Comparison of ENCODE assay signal across 9 cellular contexts in genomic region chr16:46629331-46629843, GRCh38. TPM values are rescaled to one million over a fixed set of nuclear protein-coding genes. Genes with fewer than 3 reads are reported as not detected.
DNase-seq lines count a peak whose midpoint lies in the region; ATAC-seq and TF ChIP-seq lines count a peak whose summit lies in the region.
"Had no signal": no experiment of that assay in that cellular context is flagged by ENCODE, and none has a peak within 500 bp of the region (broad histone marks: within the 10 kb centered on the region; RNA-seq: fewer than 3 reads in every experiment).

No MANE protein-coding gene starts in this region.

- H4K91ac ChIP-seq in H9 (ENCODE audit: insufficient read length, low read depth, low read length): no peak overlapping the region

- no peak overlapping the region for H2BK20ac ChIP-seq in H9 (ENCODE audit: low read depth, low read length, poor library complexity, severe bottlenecking)

- H2BK5ac ChIP-seq in H9 (ENCODE audit: insufficient read length, low read length): no peak overlapping the region

- no peak overlapping the region for H2BK120ac ChIP-seq in H9 (ENCODE audit: low read depth, low read length, poor library complexity, severe bottlenecking)

- no peak overlapping the region for H2BK15ac ChIP-seq in H9 (ENCODE audit: low read depth, low read length)

- no peak overlapping the region for H3K4me3 Mint-ChIP-seq in H9
- H3K4me3 Mint-ChIP-seq: central memory CD8-positive, alpha-beta T cell had no signal

- no peak overlapping the region for H4K8ac ChIP-seq in H9 (replicated peaks; ENCODE audit: insufficient read length, low read depth, low read length)

- H3K18ac ChIP-seq in H9 (ENCODE audit: insufficient read length, low read depth, low read length): no peak overlapping the region

- no peaks in the 10 kb centered on the region for H3K27me3 ChIP-seq in H9 (ENCODE audit: insufficient read depth, low read length)

- H3K27me3 Mint-ChIP-seq in H9 (ENCODE audit: low read depth): peaks cover 1% of the 10 kb centered on the region; the same call in 1 of the 2 replicates
- H3K27me3 Mint-ChIP-seq: central memory CD8-positive, alpha-beta T cell had no signal

- H3K23ac ChIP-seq in H9 (ENCODE audit: insufficient read length, low read depth, low read length): no peak overlapping the region

- WGBS in H9 (ENCODE audit: extremely low coverage, insufficient read length, low lambda C conversion rate): no CpG with 5 or more reads among the region's 6 CpGs

- H2BK12ac ChIP-seq in H9 (ENCODE audit: insufficient read length, low read depth, low read length): no peak overlapping the region

- ATAC-seq in SK-N-SH treated with all-trans-retinoic acid at 6 μM for 48 hours (peak; percentile 82), HG02938 (IDR thresholded peaks at IDR 0.05; ENCODE audit: unreplicated experiment) (no peak)
- ATAC-seq in activated naive CD4-positive, alpha-beta T cell treated with anti-CD3 and anti-CD28 coated beads, Interleukin-2, amount 50 U/mL, for 72 hours: no peak

- H3K79me1 ChIP-seq in H9 (ENCODE audit: insufficient read depth, low read depth, low read length, poor library complexity, severe bottlenecking): no peaks in the 10 kb centered on the region

- no peaks in the 10 kb centered on the region for H3K79me2 ChIP-seq in H9 (ENCODE audit: insufficient read depth, low read length)

- H3K9me3 Mint-ChIP-seq in H9: no peaks in the 10 kb centered on the region
- H3K9me3 Mint-ChIP-seq in activated naive CD4-positive, alpha-beta T cell treated with anti-CD3 and anti-CD28 coated beads, Interleukin-2, amount 50 U/mL, for 72 hours: no peaks in the 10 kb centered on the region
- H3K9me3 Mint-ChIP-seq: central memory CD8-positive, alpha-beta T cell had no signal

- no peaks in the 10 kb centered on the region for H3K9me3 ChIP-seq in H9 (ENCODE audit: control insufficient read depth, low read depth, low read length)

- no peak overlapping the region for H3K4me2 ChIP-seq in H9 (ENCODE audit: insufficient read depth, insufficient read length, low read length)

- no peak overlapping the region for H3T11ph ChIP-seq in H9 (ENCODE audit: low read length)

- no peaks in the 10 kb centered on the region for H3K23me2 ChIP-seq in H9 (ENCODE audit: insufficient read length, low read depth, low read length, poor library complexity, severe bottlenecking)

- no peak overlapping the region for H3K56ac ChIP-seq in H9 (ENCODE audit: insufficient read length, low read depth, low read length)

- peaks cover 19 to 21% of the 10 kb centered on the region in 2 experiments for H3K4me1 Mint-ChIP-seq in H9
- H3K4me1 Mint-ChIP-seq: central memory CD8-positive, alpha-beta T cell had no signal

- TF ChIP-seq CTCF in H9 (conservative IDR thresholded peaks at IDR 0.05): peak; percentile 61

- H3K27ac Mint-ChIP-seq in H9: peak overlapping the region in 2 of 3 experiments; percentile 73 to 77; a peak in 3 of 7 replicates
- no peak overlapping the region for H3K27ac Mint-ChIP-seq in activated naive CD4-positive, alpha-beta T cell treated with anti-CD3 and anti-CD28 coated beads, Interleukin-2, amount 50 U/mL, for 72 hours

- no peak overlapping the region for H3K27ac ChIP-seq in H9 (ENCODE audit: insufficient read length, low read depth, low read length)

- H3K9ac ChIP-seq in H9 (ENCODE audit: extremely low read depth, insufficient read length, low read length): no peak overlapping the region

- no peak overlapping the region for H2AK5ac ChIP-seq in H9 (ENCODE audit: insufficient read length, low read length)

- no peaks in the 10 kb centered on the region for H3K36me3 Mint-ChIP-seq in H9 (ENCODE audit: insufficient read depth in 1 of 3, low read depth in 3 of 3)
- no peaks in the 10 kb centered on the region for H3K36me3 Mint-ChIP-seq in activated naive CD4-positive, alpha-beta T cell treated with anti-CD3 and anti-CD28 coated beads, Interleukin-2, amount 50 U/mL, for 72 hours

- in situ Hi-C loops in ACHN (cut with HindIII; ENCODE audit: low pct_ligation_motif_present, low pct_unique_long_range_greater_than_20kb, low sequenced_read_pairs): no loop called here

- peak overlapping the region; percentile 18; the same call in 1 of the 2 replicates for H3K14ac ChIP-seq in H9 (ENCODE audit: insufficient read depth, low read length)

- no peak overlapping the region for H3K4ac ChIP-seq in H9 (ENCODE audit: low read depth, low read length)

- no peaks in the 10 kb centered on the region for H3K4me1 ChIP-seq in H9 (ENCODE audit: insufficient read depth, low read length)

- DNase-seq in ACHN (peak; percentile 80), H9 (peak; percentile 63), glomerular visceral epithelial cell (ENCODE audit: extremely low spot score) (peak; percentile 9), HK-2 (ENCODE audit: unreplicated experiment) (no peak)
- DNase-seq in activated naive CD4-positive, alpha-beta T cell treated with anti-CD3 and anti-CD28 coated beads, Interleukin-2, amount 50 U/mL, for 72 hours (ENCODE audit: low spot score in 2 of 2): no peak
- no peak for DNase-seq in activated CD8-positive, alpha-beta memory T cell treated with anti-CD3 and anti-CD28 coated beads, Interleukin-2, amount 50 U/mL, for 4 hours

- H4K5ac ChIP-seq in H9 (ENCODE audit: insufficient read length, low read depth, low read length): no peak overlapping the region

- no peaks in the 10 kb centered on the region for H4K20me1 ChIP-seq in H9 (ENCODE audit: control insufficient read depth, insufficient read depth, insufficient read length)

- peak overlapping the region; percentile 19 for H2AFZ ChIP-seq in H9 (ENCODE audit: low read length)

TF ChIP-seq in SK-N-SH treated with all-trans-retinoic acid at 6 μM for 48 hours, 23 proteins besides CTCF, POLR2A, EP300 and RAD21:
- TF ChIP-seq ZNF8 (CRISPR knock-in tag; IDR thresholded peaks at IDR 0.05): no peak
- TF ChIP-seq RARB (CRISPR knock-in tag; IDR thresholded peaks at IDR 0.05): no peak
- TF ChIP-seq ZNF70 (CRISPR knock-in tag; IDR thresholded peaks at IDR 0.05): no peak
- no peak for TF ChIP-seq PPARA (CRISPR knock-in tag; IDR thresholded peaks at IDR 0.05; ENCODE audit: borderline replicate concordance)
- TF ChIP-seq ZNF565 (CRISPR knock-in tag; conservative IDR thresholded peaks at IDR 0.05; ENCODE audit: low read depth): no peak
- TF ChIP-seq ISL1 (CRISPR knock-in tag; IDR thresholded peaks at IDR 0.05): no peak
- no peak for TF ChIP-seq TCF4 (CRISPR knock-in tag; IDR thresholded peaks at IDR 0.05; ENCODE audit: borderline replicate concordance)
- no peak for TF ChIP-seq BACH2 (CRISPR knock-in tag; IDR thresholded peaks at IDR 0.05; ENCODE audit: borderline replicate concordance)
TF ChIP-seq in SK-N-SH treated with all-trans-retinoic acid at 6 μM for 48 hours: peak in this region for 0.

RNA-seq across cellular contexts. Expression of gene SHCBP1, which starts 8.2 kb away (rescaled TPM):
- total RNA-seq in H9 (2021): 16.6 and 17.2 TPM in 2 replicates
- total RNA-seq in activated naive CD4-positive, alpha-beta T cell treated with anti-CD3 and anti-CD28 coated beads, Interleukin-2, amount 50 U/mL, for 72 hours: 10 to 100 TPM; 39.8 to 41.3 TPM

RNA-seq across cellular contexts. Expression of gene VPS35, which starts 59.6 kb away (rescaled TPM):
- total RNA-seq in H9 (2021): 66.9 and 70.4 TPM in 2 replicates
- total RNA-seq in activated naive CD4-positive, alpha-beta T cell treated with anti-CD3 and anti-CD28 coated beads, Interleukin-2, amount 50 U/mL, for 72 hours: 10 to 100 TPM; 85.9 to 98.2 TPM

Comparison
In these comparisons a context has a peak if more than half of its experiments do, and no peak if none do; other contexts are left out.
1. DNase-seq: peak in ACHN (single experiment), H9 (single experiment) and glomerular visceral epithelial cell (single experiment); none in HK-2 (single experiment), activated naive CD4-positive, alpha-beta T cell treated with anti-CD3 and anti-CD28 coated beads, Interleukin-2, amount 50 U/mL, for 72 hours (0 of 2) and activated CD8-positive, alpha-beta memory T cell treated with anti-CD3 and anti-CD28 coated beads, Interleukin-2, amount 50 U/mL, for 4 hours (single experiment).
2. H3K27ac Mint-ChIP-seq: peak in H9 (2 of 3); none in activated naive CD4-positive, alpha-beta T cell treated with anti-CD3 and anti-CD28 coated beads, Interleukin-2, amount 50 U/mL, for 72 hours (0 of 2).